ENCODE assay signal across 1 cellular context in the genomic region with DNA sequence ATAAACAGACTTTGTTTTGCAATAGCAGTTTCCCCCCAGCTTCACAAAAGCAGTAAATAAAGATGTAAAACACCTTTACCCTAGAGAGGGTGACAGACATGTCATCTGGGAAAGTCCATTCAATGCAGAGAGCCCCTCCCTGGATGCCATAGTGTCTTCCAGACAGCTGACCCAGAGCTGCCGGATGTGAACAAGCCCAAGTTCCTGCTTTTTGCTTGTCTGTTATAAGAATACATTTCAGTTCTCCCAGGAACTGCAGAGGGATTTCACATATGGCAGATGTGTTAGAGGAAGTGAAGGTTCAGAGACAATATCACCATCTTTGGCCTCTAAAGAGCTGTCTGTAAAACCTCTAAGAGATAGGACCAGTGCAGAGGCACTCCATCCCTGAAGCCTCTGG.
TF ChIP-seq lines count a peak whose summit lies in the region.

No MANE protein-coding gene starts in this region.

TF ChIP-seq in IMR-90, 13 proteins besides CTCF, POLR2A, EP300 and RAD21:
- TF ChIP-seq RFX5 (IDR thresholded peaks at IDR 0.05; ENCODE audit: low read depth, low read length) (no peak), CHD1 (IDR thresholded peaks at IDR 0.05; ENCODE audit: low read depth, low read length) (no peak), ELK1 (IDR thresholded peaks at IDR 0.05; ENCODE audit: borderline replicate concordance, low read depth, low read length) (no peak), MAZ (IDR thresholded peaks at IDR 0.05; ENCODE audit: borderline replicate concordance, low read depth, low read length) (no peak), SMC3 (IDR thresholded peaks at IDR 0.05; ENCODE audit: low read depth, low read length) (no peak)
TF ChIP-seq in IMR-90: peak in this region for 0.
